ENCODE assay signal across 9 cellular contexts in the genomic region with DNA sequence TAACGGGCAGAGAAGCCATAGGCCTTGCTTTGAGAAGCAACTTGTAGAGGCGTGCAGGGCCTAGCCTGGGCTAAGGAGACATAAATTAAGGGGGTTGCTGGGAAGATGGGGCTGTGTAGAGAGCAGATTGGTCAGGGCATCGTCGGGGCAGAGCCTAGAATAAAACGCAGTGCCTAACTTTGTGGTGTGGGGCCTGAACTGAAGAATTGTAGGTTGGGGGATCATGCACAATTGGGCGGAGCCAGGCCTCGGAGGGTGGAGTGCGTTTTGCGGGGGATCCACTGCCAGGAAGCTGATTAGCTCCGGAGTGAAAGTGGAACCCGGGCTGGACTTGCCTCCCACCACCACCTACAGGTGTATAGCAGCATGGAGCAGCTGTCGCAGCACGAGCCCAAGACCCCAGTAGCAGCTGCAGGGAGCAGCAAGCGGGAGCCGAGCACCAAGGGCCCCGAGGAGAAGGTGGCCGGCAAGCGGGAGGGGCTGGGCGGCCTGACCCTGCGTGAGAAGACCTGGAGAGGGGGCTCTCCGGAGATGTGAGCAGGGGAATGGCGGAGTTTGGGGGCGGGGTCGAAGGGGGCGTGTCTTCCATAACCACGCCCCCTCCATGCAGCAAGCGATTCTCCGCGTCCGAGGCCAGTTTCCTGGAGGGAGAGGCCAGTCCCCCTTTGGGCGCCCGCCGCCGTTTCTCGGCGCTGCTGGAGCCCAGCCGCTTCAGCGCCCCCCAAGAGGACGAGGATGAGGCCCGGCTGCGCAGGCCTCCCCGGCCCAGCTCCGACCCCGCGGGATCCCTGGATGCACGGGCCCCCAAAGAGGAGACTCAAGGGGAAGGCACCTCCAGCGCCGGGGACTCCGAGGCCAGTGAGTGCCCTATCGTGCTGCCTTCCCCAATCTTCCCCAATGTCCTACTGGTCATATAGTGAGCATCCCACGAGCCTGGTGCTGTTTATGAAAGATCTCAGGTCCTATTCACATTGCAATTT. TPM values are rescaled to one million over a fixed set of nuclear protein-coding genes. Genes with fewer than 3 reads are reported as not detected.
DNase-seq lines count a peak whose midpoint lies in the region; ATAC-seq and TF ChIP-seq lines count a peak whose summit lies in the region.
"Had no signal": no experiment of that assay in that cellular context is flagged by ENCODE, and none has a peak within 500 bp of the region (broad histone marks: within the 10 kb centered on the region; RNA-seq: fewer than 3 reads in every experiment).

No MANE protein-coding gene starts in this region.

- intact Hi-C loops in body of pancreas (cut with DNase I) = no loop called here

- peaks cover 13% of the 10 kb centered on the region for H3K27me3 Mint-ChIP-seq in T-helper 17 cell

- no peaks in the 10 kb centered on the region for H3K27me3 ChIP-seq in body of pancreas

- H3K9me3 ChIP-seq in T-helper 17 cell (ENCODE audit: control insufficient read depth, low read length, poor library complexity, severe bottlenecking) = no peaks in the 10 kb centered on the region
- H3K9me3 ChIP-seq in body of pancreas = no peaks in the 10 kb centered on the region

- peaks cover 4% of the 10 kb centered on the region for H3K36me3 Mint-ChIP-seq in T-helper 17 cell (ENCODE audit: low read depth)

- ATAC-seq in GM21529 (IDR thresholded peaks at IDR 0.05; ENCODE audit: unreplicated experiment) (peak; percentile 72), T-helper 17 cell (peak; percentile 73), body of pancreas (peak; percentile 71), HG03378 (IDR thresholded peaks at IDR 0.05; ENCODE audit: unreplicated experiment) (no peak), HG03025 (IDR thresholded peaks at IDR 0.05; ENCODE audit: low FRiP score, unreplicated experiment) (no peak)

- DNase-seq in AG08396 (ENCODE audit: low spot score) (peak; percentile 93), T-helper 17 cell (peak; percentile 34 to 54 (median 54)), body of pancreas (peak; percentile 63 to 82 (median 68)), islet precursor cell (peak; percentile 93)
- DNase-seq in stimulated activated CD4-positive, alpha-beta T cell treated with anti-CD3 and anti-CD28 coated beads, Interleukin-2, amount 100 ng/mL, for 4 hours (ENCODE audit: low read depth) = peak; percentile 52

- no peaks in the 10 kb centered on the region for H3K36me3 ChIP-seq in body of pancreas (replicated peaks in 1 of 2; ENCODE audit: insufficient read depth in 1 of 2, low read depth in 2 of 2)

- 10 to 20% methylated on average over 25 to 51 of the region's 51 CpGs for WGBS in body of pancreas, 2 donors

- H3K27ac ChIP-seq in body of pancreas = peak overlapping the region in 1 of 4 donors; percentile 24

- H3K4me3 ChIP-seq in body of pancreas = peak overlapping the region in 1 of 2 donors; percentile 15

- TF ChIP-seq POLR2A in body of pancreas (IDR thresholded peaks at IDR 0.05) = no peak

- no peak for TF ChIP-seq CTCF in body of pancreas (IDR thresholded peaks at IDR 0.05)

- H3K4me3 Mint-ChIP-seq in T-helper 17 cell = peak overlapping the region; percentile 77

- H3K4me1 ChIP-seq in body of pancreas = peaks cover 10% of the 10 kb centered on the region

- H3K4me1 Mint-ChIP-seq in T-helper 17 cell = peaks cover 7% of the 10 kb centered on the region

- H3K27ac Mint-ChIP-seq in T-helper 17 cell = peak overlapping the region; percentile 34

RNA-seq across cellular contexts. Expression of a gene that starts 13.8 kb away (rescaled TPM):
- total RNA-seq in T-helper 17 cell (10 to 100 TPM; 17.8 to 19.8 TPM), body of pancreas (10 to 100 TPM in 1 of 2 donors, 1 to 10 TPM in 1; 6.9 to 28.3 TPM)

RNA-seq across cellular contexts. Expression of a gene that starts 19.6 kb away (rescaled TPM):
- not detected for total RNA-seq in T-helper 17 cell
- not detected for total RNA-seq in body of pancreas
- total RNA-seq: pulmonary artery endothelial cell had no signal

RNA-seq across cellular contexts. Expression of a gene that starts 23.6 kb away (rescaled TPM):
- total RNA-seq in T-helper 17 cell = 10 to 100 TPM; 34.0 to 36.2 TPM
- 10 to 100 TPM; 17.4 to 57.7 TPM for total RNA-seq in body of pancreas

RNA-seq across cellular contexts. Expression of a gene that starts 29.1 kb away (rescaled TPM):
- 1 to 10 TPM; 1.5 to 4.1 TPM for total RNA-seq in T-helper 17 cell
- under 1 TPM in 1 of 2 donors, not detected in 1; 0.26 TPM for total RNA-seq in body of pancreas

RNA-seq across cellular contexts. Expression of a gene that starts 33.0 kb away (rescaled TPM):
- not detected for total RNA-seq in T-helper 17 cell
- total RNA-seq in body of pancreas = under 1 TPM in 1 of 2 donors, not detected in 1; 0.52 TPM
- total RNA-seq: pulmonary artery endothelial cell had no signal

Comparison
In these comparisons a context has a peak if more than half of its experiments do, and no peak if none do; other contexts are left out.
1. ATAC-seq: peak in GM21529 (single experiment), T-helper 17 cell (single experiment) and body of pancreas (single experiment); none in HG03378 (single experiment) and HG03025 (single experiment).
2. Peak in every context shown above with its lines, with median percentiles within 50 percentile points of each other: DNase-seq.